ENCODE assay signal across 1 cellular context in genomic region chr11:70203749-70204465, GRCh38.
TF ChIP-seq lines count a peak whose summit lies in the region.

No MANE protein-coding gene starts in this region.

TF ChIP-seq in K562, 482 proteins besides CTCF, POLR2A, EP300 and RAD21 (continued from another document and continues in another):
- TF ChIP-seq HINFP (tag; conservative IDR thresholded peaks at IDR 0.05; ENCODE audit: low read depth) (no peak), TBL1XR1 (IDR thresholded peaks at IDR 0.05; ENCODE audit: low read length in 2 of 2) (0 out of 4 replicates have a peak, but pooled peaks of 1 of the 2 experiments have one; percentile 49), ZNF699 (CRISPR knock-in tag; IDR thresholded peaks at IDR 0.05; ENCODE audit: insufficient replicate concordance) (no peak), HNRNPUL1 (IDR thresholded peaks at IDR 0.05; ENCODE audit: low read length) (no peak), ZNF511 (CRISPR knock-in tag; IDR thresholded peaks at IDR 0.05) (no peak), ATF1 (CRISPR knock-in tag; IDR thresholded peaks at IDR 0.05) (no peak), ATF1 (tag; IDR thresholded peaks at IDR 0.05) (no peak), SMARCA5 (IDR thresholded peaks at IDR 0.05) (0 out of 2 replicates have a peak, but pooled peaks have one; percentile 21), ZNF431 (CRISPR knock-in tag; IDR thresholded peaks at IDR 0.05) (no peak; the same call in 1 of the 2 replicates), RBM34 (IDR thresholded peaks at IDR 0.05; ENCODE audit: borderline replicate concordance, insufficient read depth, low read length) (no peak), THAP7 (CRISPR knock-in tag; IDR thresholded peaks at IDR 0.05) (no peak), ATF4 (CRISPR knock-in tag; IDR thresholded peaks at IDR 0.05) (no peak), HMG20A (CRISPR knock-in tag; conservative IDR thresholded peaks at IDR 0.05) (no peak), ZNF395 (CRISPR knock-in tag; IDR thresholded peaks at IDR 0.05) (0 out of 2 replicates have a peak, but pooled peaks have one; percentile 31), ZNF133 (CRISPR knock-in tag; IDR thresholded peaks at IDR 0.05) (no peak), ZNF551 (CRISPR knock-in tag; IDR thresholded peaks at IDR 0.05) (no peak), XRCC3 (IDR thresholded peaks at IDR 0.05) (no peak), STAT5A (IDR thresholded peaks at IDR 0.05; ENCODE audit: borderline replicate concordance, low read length) (no peak), CHCHD3 (CRISPR knock-in tag; IDR thresholded peaks at IDR 0.05) (no peak), RHOXF2B (CRISPR knock-in tag; conservative IDR thresholded peaks at IDR 0.05) (no peak), ZBTB12 (CRISPR knock-in tag; IDR thresholded peaks at IDR 0.05) (no peak), CSDE1 (IDR thresholded peaks at IDR 0.05) (no peak), ARID4B (CRISPR knock-in tag; IDR thresholded peaks at IDR 0.05) (0 out of 2 replicates have a peak, but pooled peaks have one; percentile 28), C11orf30 (IDR thresholded peaks at IDR 0.05; ENCODE audit: low read depth) (peak; percentile 58; the same call in 1 of the 2 replicates), ZNF212 (CRISPR knock-in tag; IDR thresholded peaks at IDR 0.05) (no peak), GTF2F1 (IDR thresholded peaks at IDR 0.05; ENCODE audit: low read depth, low read length) (no peak), IRF1 (CRISPR knock-in tag; IDR thresholded peaks at IDR 0.05; ENCODE audit: borderline replicate concordance) (no peak), CBFB (CRISPR knock-in tag; IDR thresholded peaks at IDR 0.05) (no peak), PHB2 (IDR thresholded peaks at IDR 0.05; ENCODE audit: low read depth) (no peak), MAX (CRISPR knock-in tag; IDR thresholded peaks at IDR 0.05) (no peak), KLF6 (CRISPR knock-in tag; IDR thresholded peaks at IDR 0.05; ENCODE audit: borderline replicate concordance) (no peak), FOXA1 (IDR thresholded peaks at IDR 0.05; ENCODE audit: borderline replicate concordance) (no peak), BHLHE40 (IDR thresholded peaks at IDR 0.05; ENCODE audit: low read length) (no peak), BRF2 (IDR thresholded peaks at IDR 0.05; ENCODE audit: borderline replicate concordance, insufficient read depth, insufficient read length) (no peak), ZFX (CRISPR knock-in tag; IDR thresholded peaks at IDR 0.05) (no peak), SMAD4 (CRISPR knock-in tag; conservative IDR thresholded peaks at IDR 0.05) (no peak), JUND (IDR thresholded peaks at IDR 0.05; ENCODE audit: borderline replicate concordance, low read depth, low read length) (peak; percentile 97), JUND (tag; IDR thresholded peaks at IDR 0.05; ENCODE audit: borderline replicate concordance, low read depth, low read length) (peak; percentile 97), E2F5 (CRISPR knock-in tag; IDR thresholded peaks at IDR 0.05) (no peak), MLX (CRISPR knock-in tag; conservative IDR thresholded peaks at IDR 0.05) (no peak), ZFP1 (CRISPR knock-in tag; IDR thresholded peaks at IDR 0.05) (no peak), ZNF146 (CRISPR knock-in tag; IDR thresholded peaks at IDR 0.05; ENCODE audit: unreplicated experiment) (no peak), SIRT6 (IDR thresholded peaks at IDR 0.05; ENCODE audit: low read depth, low read length) (no peak), SRSF3 (IDR thresholded peaks at IDR 0.05; ENCODE audit: insufficient read depth, low read length) (no peak), SETDB1 (IDR thresholded peaks at IDR 0.05; ENCODE audit: low read length) (no peak), FIP1L1 (IDR thresholded peaks at IDR 0.05; ENCODE audit: low read depth, low read length, poor library complexity, severe bottlenecking) (no peak), CCNT2 (IDR thresholded peaks at IDR 0.05; ENCODE audit: borderline replicate concordance, extremely low read depth, insufficient read length, low read depth, low read length) (no peak), SAFB (IDR thresholded peaks at IDR 0.05; ENCODE audit: borderline replicate concordance, low read depth, low read length) (0 out of 2 replicates have a peak, but pooled peaks have one; percentile 12)
